ENCODE assay signal across 9 cellular contexts in genomic region chr11:62677709-62678108, GRCh38. TPM values are rescaled to one million over a fixed set of nuclear protein-coding genes. Genes with fewer than 3 reads are reported as not detected.
DNase-seq lines count a peak whose midpoint lies in the region; ATAC-seq and TF ChIP-seq lines count a peak whose summit lies in the region.
"Had no signal": no experiment of that assay in that cellular context is flagged by ENCODE, and none has a peak within 500 bp of the region (broad histone marks: within the 10 kb centered on the region; RNA-seq: fewer than 3 reads in every experiment).

No MANE protein-coding gene starts in this region.

- TF ChIP-seq CTCF in gastroesophageal sphincter (IDR thresholded peaks at IDR 0.05): no peak

- intact Hi-C loops in activated CD4-positive, alpha-beta memory T cell treated with anti-CD3 and anti-CD28 coated beads for 36 hours (cut with micrococcal nuclease): loop anchor here (10.0 kb wide), 1 partner anchor 253 kb away; no protein-coding TSS in a partner anchor

- peaks cover 0 to 66% (median 21%) of the 10 kb centered on the region in 3 donors for H3K4me1 ChIP-seq in gastroesophageal sphincter

- WGBS in gastroesophageal sphincter (ENCODE audit: low coverage in 1 of 2), 2 donors: 78 to 79% methylated on average over 3 to 10 of the region's 15 CpGs

- no peak for TF ChIP-seq EP300 in gastroesophageal sphincter (IDR thresholded peaks at IDR 0.05)

- H3K27me3 ChIP-seq in gastroesophageal sphincter: no peaks in the 10 kb centered on the region

- no peaks in the 10 kb centered on the region for H3K9me3 ChIP-seq in gastroesophageal sphincter

- H3K36me3 ChIP-seq in gastroesophageal sphincter: peaks cover 0 to 51% of the 10 kb centered on the region in 2 donors

- no peaks in the 10 kb centered on the region for H3K27me3 Mint-ChIP-seq in activated T-cell treated with anti-CD3 and anti-CD28 coated beads, Interleukin-2, amount 50 U/mL, for 4 hours (ENCODE audit: low read depth)
- no peaks in the 10 kb centered on the region for H3K27me3 Mint-ChIP-seq in activated CD4-positive, alpha-beta memory T cell treated with anti-CD3 and anti-CD28 coated beads for 36 hours
- no peaks in the 10 kb centered on the region for H3K27me3 Mint-ChIP-seq in stimulated activated memory B cell treated with anti-CD40 and anti-IgM and Interleukin-4, amounts not matched to agents 10 μg/mL and 1 μg/mL and 100 μg/mL, for 72 hours

- H3K9me3 Mint-ChIP-seq in activated T-cell treated with anti-CD3 and anti-CD28 coated beads, Interleukin-2, amount 50 U/mL, for 4 hours: no peaks in the 10 kb centered on the region
- H3K9me3 Mint-ChIP-seq in activated CD4-positive, alpha-beta memory T cell treated with anti-CD3 and anti-CD28 coated beads for 36 hours: no peaks in the 10 kb centered on the region
- H3K9me3 Mint-ChIP-seq in stimulated activated memory B cell treated with anti-CD40 and anti-IgM and Interleukin-4, amounts not matched to agents 10 μg/mL and 1 μg/mL and 100 μg/mL, for 72 hours: no peaks in the 10 kb centered on the region

- POLR2A ChIA-PET in activated CD4-positive, alpha-beta memory T cell treated with anti-CD3 and anti-CD28 coated beads for 36 hours (lab: Charles Lee): interaction anchor here (1.5 kb wide), 1 partner anchor 24 kb away, joined by 4 read pairs; the partner anchor contains the start of gene INTS5

- CTCF ChIA-PET in activated CD4-positive, alpha-beta memory T cell treated with anti-CD3 and anti-CD28 coated beads for 36 hours (lab: Charles Lee): interaction anchor here (0.6 to 1.0 kb wide), 2 partner anchors 16 to 310 kb away, joined by 3 to 4 read pairs; no protein-coding TSS in a partner anchor

- H3K27ac Mint-ChIP-seq in activated CD4-positive, alpha-beta memory T cell treated with anti-CD3 and anti-CD28 coated beads for 36 hours: peak overlapping the region; percentile 90
- H3K27ac Mint-ChIP-seq in stimulated activated memory B cell treated with anti-CD40 and anti-IgM and Interleukin-4, amounts not matched to agents 10 μg/mL and 1 μg/mL and 100 μg/mL, for 72 hours: peak overlapping the region; percentile 96

- H3K36me3 Mint-ChIP-seq in activated T-cell treated with anti-CD3 and anti-CD28 coated beads, Interleukin-2, amount 50 U/mL, for 4 hours (ENCODE audit: insufficient read depth): peaks cover 13% of the 10 kb centered on the region
- H3K36me3 Mint-ChIP-seq in activated CD4-positive, alpha-beta memory T cell treated with anti-CD3 and anti-CD28 coated beads for 36 hours: peaks cover 20% of the 10 kb centered on the region
- H3K36me3 Mint-ChIP-seq in stimulated activated memory B cell treated with anti-CD40 and anti-IgM and Interleukin-4, amounts not matched to agents 10 μg/mL and 1 μg/mL and 100 μg/mL, for 72 hours: peaks cover 29% of the 10 kb centered on the region

- no peak for ATAC-seq in activated T-cell treated with anti-CD3 and anti-CD28 coated beads, Interleukin-2, amount 50 U/mL, for 4 hours
- ATAC-seq in gastroesophageal sphincter (no peak), HG03108 (IDR thresholded peaks at IDR 0.05; ENCODE audit: unreplicated experiment) (no peak)
- ATAC-seq in stimulated activated memory B cell treated with anti-CD40 and anti-IgM and Interleukin-4, amounts not matched to agents 10 μg/mL and 1 μg/mL and 100 μg/mL, for 72 hours: no peak

- peak overlapping the region in 3 of 4 donors; percentile 91 to 93 (median 93) for H3K27ac ChIP-seq in gastroesophageal sphincter

- H3K4me3 Mint-ChIP-seq in activated T-cell treated with anti-CD3 and anti-CD28 coated beads, Interleukin-2, amount 50 U/mL, for 4 hours: peak overlapping the region; percentile 90
- peak overlapping the region; percentile 86 for H3K4me3 Mint-ChIP-seq in activated CD4-positive, alpha-beta memory T cell treated with anti-CD3 and anti-CD28 coated beads for 36 hours
- peak overlapping the region; percentile 81 for H3K4me3 Mint-ChIP-seq in stimulated activated memory B cell treated with anti-CD40 and anti-IgM and Interleukin-4, amounts not matched to agents 10 μg/mL and 1 μg/mL and 100 μg/mL, for 72 hours

- H3K4me3 ChIP-seq in gastroesophageal sphincter: peak overlapping the region in 1 of 2 donors; percentile 97

- no peak for TF ChIP-seq POLR2A in gastroesophageal sphincter (IDR thresholded peaks at IDR 0.05)

- H3K4me1 Mint-ChIP-seq in activated T-cell treated with anti-CD3 and anti-CD28 coated beads, Interleukin-2, amount 50 U/mL, for 4 hours (ENCODE audit: low read depth): peaks cover 29% of the 10 kb centered on the region
- H3K4me1 Mint-ChIP-seq in activated CD4-positive, alpha-beta memory T cell treated with anti-CD3 and anti-CD28 coated beads for 36 hours (ENCODE audit: low read depth): peaks cover 43% of the 10 kb centered on the region
- H3K4me1 Mint-ChIP-seq in stimulated activated memory B cell treated with anti-CD40 and anti-IgM and Interleukin-4, amounts not matched to agents 10 μg/mL and 1 μg/mL and 100 μg/mL, for 72 hours: peaks cover 51% of the 10 kb centered on the region

- no peak for DNase-seq in activated T-cell treated with anti-CD3 and anti-CD28 coated beads, Interleukin-2, amount 50 U/mL, for 4 hours
- no peak for DNase-seq in activated T-cell treated with anti-CD3 and anti-CD28 coated beads, Interleukin-2, amount 50 U/mL, for 48 hours
- no peak for DNase-seq in activated CD4-positive, alpha-beta memory T cell treated with anti-CD3 and anti-CD28 coated beads for 36 hours
- no peak for DNase-seq in DMS53 treated with DMSO at 0.1 percent for 48 hours (lab: John Stamatoyannopoulos, UW; ENCODE audit: unreplicated experiment)
- DNase-seq in kidney tubule cell (ENCODE audit: low spot score): no peak
- DNase-seq: MV-4-11 had no signal

RNA-seq across cellular contexts. Expression of gene UBXN1, which starts 1.2 kb away (rescaled TPM):
- 100 to 1,000 TPM; 151 to 174 (median 157) TPM for total RNA-seq in activated T-cell treated with anti-CD3 and anti-CD28 coated beads, Interleukin-2, amount 50 U/mL, for 4 hours
- total RNA-seq in activated CD4-positive, alpha-beta memory T cell treated with anti-CD3 and anti-CD28 coated beads for 36 hours: 100 to 1,000 TPM; 110 to 116 TPM
- 100 to 1,000 TPM; 162 to 185 (median 174) TPM for total RNA-seq in gastroesophageal sphincter

RNA-seq across cellular contexts. Expression of gene LBHD1, which starts 5.6 kb away (rescaled TPM):
- total RNA-seq in activated T-cell treated with anti-CD3 and anti-CD28 coated beads, Interleukin-2, amount 50 U/mL, for 4 hours: 10 to 100 TPM; 17.0 to 22.2 (median 19.2) TPM
- 10 to 100 TPM; 10.8 to 14.1 TPM for total RNA-seq in activated CD4-positive, alpha-beta memory T cell treated with anti-CD3 and anti-CD28 coated beads for 36 hours
- total RNA-seq in gastroesophageal sphincter: 1 to 10 TPM; 1.2 to 3.9 (median 2.2) TPM

RNA-seq across cellular contexts. Expression of gene UQCC3, which starts 6.2 kb away (rescaled TPM):
- total RNA-seq in activated T-cell treated with anti-CD3 and anti-CD28 coated beads, Interleukin-2, amount 50 U/mL, for 4 hours: 10 to 100 TPM in 2 of 3 donors, 1 to 10 TPM in 1; 9.4 to 14.6 (median 10.6) TPM
- total RNA-seq in activated CD4-positive, alpha-beta memory T cell treated with anti-CD3 and anti-CD28 coated beads for 36 hours: 1 to 10 TPM; 6.0 to 6.2 TPM
- 10 to 100 TPM in 1 of 4 donors, 1 to 10 TPM in 3; 7.3 to 10.1 (median 8.4) TPM for total RNA-seq in gastroesophageal sphincter

RNA-seq across cellular contexts. Expression of gene LRRN4CL, which starts 11.6 kb away (rescaled TPM):
- total RNA-seq in activated T-cell treated with anti-CD3 and anti-CD28 coated beads, Interleukin-2, amount 50 U/mL, for 4 hours: under 1 TPM; 0.21 to 0.33 (median 0.30) TPM
- under 1 TPM; 0.12 to 0.21 TPM for total RNA-seq in activated CD4-positive, alpha-beta memory T cell treated with anti-CD3 and anti-CD28 coated beads for 36 hours
- total RNA-seq in gastroesophageal sphincter: 10 to 100 TPM; 20.1 to 42.1 (median 32.1) TPM

RNA-seq across cellular contexts. Expression of gene CSKMT, which starts 12.6 kb away (rescaled TPM):
- total RNA-seq in activated T-cell treated with anti-CD3 and anti-CD28 coated beads, Interleukin-2, amount 50 U/mL, for 4 hours: 10 to 100 TPM; 54.6 to 73.1 (median 73.0) TPM
- 10 to 100 TPM; 27.7 to 33.9 TPM for total RNA-seq in activated CD4-positive, alpha-beta memory T cell treated with anti-CD3 and anti-CD28 coated beads for 36 hours
- 10 to 100 TPM in 1 of 4 donors, 1 to 10 TPM in 3; 2.0 to 18.6 (median 7.3) TPM for total RNA-seq in gastroesophageal sphincter
